ENCODE assay signal across 8 cellular contexts in the genomic region with DNA sequence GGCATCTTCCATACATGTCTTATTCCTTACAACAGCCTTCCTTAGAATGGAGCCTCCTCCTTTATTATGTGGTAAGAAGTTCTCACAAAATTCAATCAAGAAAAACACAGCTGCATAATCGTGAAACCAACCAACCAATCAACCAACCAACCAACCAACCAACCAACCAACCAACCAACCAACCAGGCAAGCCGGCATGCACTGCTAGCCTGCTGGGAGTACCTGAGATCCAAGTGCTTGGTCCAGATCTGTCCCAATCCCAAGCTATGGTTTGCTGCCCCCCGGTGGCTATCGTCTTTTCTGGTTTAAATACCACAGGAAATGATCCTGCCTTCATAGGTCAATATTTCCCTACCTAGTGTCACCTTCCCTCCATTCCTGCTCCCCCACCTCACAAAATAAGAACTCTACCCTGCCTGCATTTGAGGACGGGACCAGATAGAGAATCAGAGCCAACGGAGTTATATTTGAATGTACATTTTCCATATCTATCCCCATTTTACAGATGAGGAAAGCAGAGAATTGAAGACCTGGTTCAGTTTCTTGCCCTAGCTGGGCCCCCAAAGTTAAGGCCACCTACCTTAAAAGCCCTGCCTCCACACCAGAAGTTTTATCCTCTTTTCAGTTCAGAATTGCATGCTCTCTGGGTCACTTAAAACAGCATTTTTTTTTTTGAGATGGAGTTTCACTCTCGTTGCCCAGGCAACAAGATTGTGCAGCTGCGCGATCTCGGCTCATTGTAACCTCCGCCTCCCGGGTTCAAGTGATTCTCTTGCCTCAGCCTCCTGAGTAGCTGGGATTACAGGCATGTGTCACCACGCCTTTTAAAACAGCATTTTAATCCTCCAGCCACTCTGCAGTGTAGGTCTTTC. TPM values are rescaled to one million over a fixed set of nuclear protein-coding genes. Genes with fewer than 3 reads are reported as not detected.
A peak's percentile ranks its signal among the peaks of the same experiment; 100 is the strongest.
DNase-seq lines count a peak whose midpoint lies in the region; ATAC-seq, FAIRE-seq and TF ChIP-seq lines count a peak whose summit lies in the region.

No MANE protein-coding gene starts in this region.

- H3K27me3 ChIP-seq in Caco-2 (replicated peaks; ENCODE audit: control insufficient read depth, insufficient read depth, low read length) (no peaks in the 10 kb centered on the region), HL-60 (ENCODE audit: insufficient read depth, poor library complexity, severe bottlenecking) (no peaks in the 10 kb centered on the region), OCI-LY3 (ENCODE audit: low read depth, low read length) (no peaks in the 10 kb centered on the region), small intestine (ENCODE audit: control insufficient read depth in 2 of 2, insufficient read depth in 2 of 2, low read length in 2 of 2) (no peaks in the 10 kb centered on the region)

- 0 out of 2 replicates have a peak overlapping the region, but pooled peaks have one; percentile 4 for H2AFZ ChIP-seq in OCI-LY3 (ENCODE audit: low read depth, low read length)

- H3K36me3 ChIP-seq in Caco-2 (ENCODE audit: control insufficient read depth, insufficient read depth, low read length) (no peaks in the 10 kb centered on the region), OCI-LY3 (replicated peaks; ENCODE audit: low read depth, low read length) (no peaks in the 10 kb centered on the region), small intestine (ENCODE audit: control insufficient read depth in 2 of 2, insufficient read depth in 2 of 2, low read length in 2 of 2) (no peaks in the 10 kb centered on the region)

- TF ChIP-seq CTCF in Caco-2 (IDR thresholded peaks at IDR 0.05; ENCODE audit: insufficient read depth in 1 of 2, low read depth in 1 of 2, low read length in 1 of 2, severe bottlenecking in 1 of 2, unreplicated experiment in 1 of 2) (peak; percentile 42 to 76), HL-60 (IDR thresholded peaks at IDR 0.05; ENCODE audit: insufficient read depth, low read length) (peak; percentile 13), OCI-LY3 (IDR thresholded peaks at IDR 0.05; ENCODE audit: low read depth, low read length) (peak; percentile 82)

- H4K20me1 ChIP-seq in OCI-LY3 (ENCODE audit: insufficient read depth, low read length): no peaks in the 10 kb centered on the region

- intact Hi-C loops in Caco-2 (cut with micrococcal nuclease; ENCODE audit: unreplicated experiment) (loop anchor here (1.0 to 2.0 kb wide), 3 partner anchors 44 to 110 kb away; no protein-coding TSS in a partner anchor), left cardiac atrium (cut with DNase I) (loop anchor here in 1 of 2 donors (5.0 kb wide), 2 partner anchors 37 to 102 kb away; no protein-coding TSS in a partner anchor)

- H3K79me2 ChIP-seq in OCI-LY3 (ENCODE audit: low read length): no peaks in the 10 kb centered on the region

- H3K27ac Mint-ChIP-seq in Caco-2 (ENCODE audit: unreplicated experiment): no peak overlapping the region

- H3K4me1 Mint-ChIP-seq in Caco-2 (ENCODE audit: low read depth, unreplicated experiment): peaks cover 7% of the 10 kb centered on the region

- no peaks in the 10 kb centered on the region for H3K9me3 ChIP-seq in Caco-2
- H3K9me3 ChIP-seq in OCI-LY3 (ENCODE audit: insufficient read depth, low read length): no peaks in the 10 kb centered on the region
- no peaks in the 10 kb centered on the region for H3K9me3 ChIP-seq in small intestine (ENCODE audit: control insufficient read depth, low read depth)

- H3K27ac ChIP-seq in HL-60 (replicated peaks): no peak overlapping the region
- peak overlapping the region; percentile 6; the same call in 1 of the 2 replicates for H3K27ac ChIP-seq in OCI-LY3 (ENCODE audit: low read length)
- no peak overlapping the region for H3K27ac ChIP-seq in small intestine (ENCODE audit: low read depth in 1 of 2, low read length in 1 of 2)

- BruUV-seq in Caco-2 (replicated peaks; lab: Mats Ljungman, UMichigan): no TSS peak

- POLR2A ChIA-PET in Caco-2 (lab: Charles Lee): interaction anchor here (0.5 to 0.9 kb wide), 2 partner anchors 150 to 1034 kb away, joined by 3 to 4 read pairs; partner anchors contain the start of gene PPIL1

- no peaks in the 10 kb centered on the region for H3K27me3 Mint-ChIP-seq in Caco-2 (ENCODE audit: insufficient read depth, unreplicated experiment)

- H3K4me1 ChIP-seq in Caco-2: no peaks in the 10 kb centered on the region
- peaks cover 63% of the 10 kb centered on the region for H3K4me1 ChIP-seq in OCI-LY3 (ENCODE audit: low read length)
- H3K4me1 ChIP-seq in small intestine (ENCODE audit: control insufficient read depth in 2 of 2, insufficient read depth in 1 of 2, low read depth in 1 of 2, low read length in 1 of 2): no peaks in the 10 kb centered on the region

- 40 to 55% (median 46%) methylated on average over 13 of the region's 13 CpGs for WGBS in small intestine, 3 donors

- H3K4me3 ChIP-seq in Caco-2 (ENCODE audit: low read depth, low read length): no peak overlapping the region
- H3K4me3 ChIP-seq in HL-60 (replicated peaks; ENCODE audit: insufficient read depth, low read length): no peak overlapping the region
- peak overlapping the region; percentile 43 for H3K4me3 ChIP-seq in OCI-LY3 (ENCODE audit: low read length)
- H3K4me3 ChIP-seq in small intestine (ENCODE audit: low read depth in 1 of 2, low read length in 2 of 2): no peak overlapping the region

- H3K4me3 Mint-ChIP-seq in Caco-2 (ENCODE audit: unreplicated experiment): no peak overlapping the region

- peak; percentile 74 to 80 for DNase-seq in Caco-2
- DNase-seq in HL-60 (ENCODE audit: low read depth in 1 of 2, low spot score in 1 of 2): peak in 1 of 2 experiments; percentile 55
- peak; percentile 37 for DNase-seq in activated naive CD4-positive, alpha-beta T cell treated with anti-CD3 and anti-CD28 coated beads, Interleukin-2, amount 50 U/mL, for 16 hours
- DNase-seq in left cardiac atrium: peak; percentile 79
- DNase-seq in small intestine: peak; percentile 86

- H3K4me2 ChIP-seq in OCI-LY3 (ENCODE audit: low read length): peak overlapping the region; percentile 68

- H3K9me3 Mint-ChIP-seq in Caco-2 (ENCODE audit: unreplicated experiment): no peaks in the 10 kb centered on the region

- H3K36me3 Mint-ChIP-seq in Caco-2 (ENCODE audit: insufficient read depth, unreplicated experiment): no peaks in the 10 kb centered on the region

- FAIRE-seq in small intestine (lab: Jason Lieb, UNC): no peak

- CTCF ChIA-PET in Caco-2 (lab: Charles Lee): interaction anchor here (0.7 to 1.7 kb wide), 6 partner anchors 19 to 202 kb away, joined by 3 to 13 read pairs (median 4); partner anchors contain the start of gene CDKN1A

- H3K9ac ChIP-seq in OCI-LY3 (ENCODE audit: low read length): peak overlapping the region; percentile 11; the same call in 1 of the 2 replicates

- peak; percentile 63 to 79 for ATAC-seq in left cardiac atrium
- ATAC-seq in GM19035 (IDR thresholded peaks at IDR 0.05; ENCODE audit: unreplicated experiment): no peak
- ATAC-seq in GM21360 (IDR thresholded peaks at IDR 0.05; ENCODE audit: unreplicated experiment): no peak

RNA-seq across cellular contexts. Expression of gene RAB44, which starts 27.1 kb away (rescaled TPM):
- total RNA-seq in Caco-2 (2022) (not detected in 2 replicates), left cardiac atrium (under 1 TPM; 0.05 to 0.12 TPM)
- under 1 TPM in 2 of 3 donors, not detected in 1; 0.18 to 0.22 TPM for polyA plus RNA-seq in small intestine

RNA-seq across cellular contexts. Expression of gene CDKN1A, which starts 46.2 kb away (rescaled TPM):
- total RNA-seq in Caco-2 (2022): 3.0 and 3.4 TPM in 2 replicates
- total RNA-seq in left cardiac atrium: 10 to 100 TPM; 31.5 to 83.0 TPM
- 100 to 1,000 TPM in 2 of 3 donors, 10 to 100 TPM in 1; 96.8 to 464 (median 327) TPM for polyA plus RNA-seq in small intestine

Comparison
In these comparisons a context has a peak if more than half of its experiments do, and no peak if none do; other contexts are left out.
1. CTCF ChIP-seq: peak in every context shown above with its lines; median percentile 82 in OCI-LY3; 59 in Caco-2; 13 in HL-60.
2. ATAC-seq: peak in left cardiac atrium (2 of 2); none in GM19035 (single experiment) and GM21360 (single experiment).